In genomic region chr6:14129572-14129971, GRCh38 we compare ENCODE assay signal across 1 cellular context.
TF ChIP-seq lines count a peak whose summit lies in the region.

No MANE protein-coding gene starts in this region.

TF ChIP-seq in K562, 482 proteins besides CTCF, POLR2A, EP300 and RAD21 (continued from another document and continues in another):
- TF ChIP-seq ETV6 (IDR thresholded peaks at IDR 0.05; ENCODE audit: borderline replicate concordance in 1 of 2, low read depth in 2 of 2, low read length in 1 of 2) (no peak), ETV6 (CRISPR knock-in tag; IDR thresholded peaks at IDR 0.05; ENCODE audit: borderline replicate concordance) (no peak), CBFA2T3 (IDR thresholded peaks at IDR 0.05) (no peak), DDX20 (tag; IDR thresholded peaks at IDR 0.05; ENCODE audit: low read depth) (no peak), HIVEP1 (CRISPR knock-in tag; IDR thresholded peaks at IDR 0.05) (no peak), RNF2 (IDR thresholded peaks at IDR 0.05) (no peak), ZBTB12 (CRISPR knock-in tag; IDR thresholded peaks at IDR 0.05) (no peak), ZNF212 (CRISPR knock-in tag; IDR thresholded peaks at IDR 0.05) (no peak), CREM (IDR thresholded peaks at IDR 0.05; ENCODE audit: low read depth) (no peak), ZNF23 (CRISPR knock-in tag; IDR thresholded peaks at IDR 0.05) (no peak), ZFP36 (IDR thresholded peaks at IDR 0.05; ENCODE audit: low read depth, low read length, partially characterized antibody) (no peak), HDGF (IDR thresholded peaks at IDR 0.05) (peak; percentile 79; the same call in 1 of the 2 replicates), MAFF (IDR thresholded peaks at IDR 0.05; ENCODE audit: low read length) (no peak), NFIX (CRISPR knock-in tag; IDR thresholded peaks at IDR 0.05; ENCODE audit: low read depth) (no peak), ZNF431 (CRISPR knock-in tag; IDR thresholded peaks at IDR 0.05) (peak; percentile 48; the same call in 1 of the 2 replicates), CC2D1A (IDR thresholded peaks at IDR 0.05) (peak; percentile 70; the same call in 1 of the 2 replicates), FOXO4 (CRISPR knock-in tag; IDR thresholded peaks at IDR 0.05) (no peak), RBM15 (IDR thresholded peaks at IDR 0.05; ENCODE audit: insufficient read depth, low read length) (no peak), POLR2AphosphoS5 (IDR thresholded peaks at IDR 0.05; ENCODE audit: control insufficient read depth, insufficient read depth, low read depth, low read length) (no peak), POLR3G (IDR thresholded peaks at IDR 0.05; ENCODE audit: extremely low read depth, insufficient read length, insufficient replicate concordance) (no peak), YBX1 (IDR thresholded peaks at IDR 0.05) (no peak), NUFIP1 (IDR thresholded peaks at IDR 0.05; ENCODE audit: partially characterized antibody) (no peak), STAT5A (IDR thresholded peaks at IDR 0.05; ENCODE audit: borderline replicate concordance, low read length) (no peak), TOE1 (IDR thresholded peaks at IDR 0.05; ENCODE audit: borderline replicate concordance) (0 out of 2 replicates have a peak, but pooled peaks have one; percentile 21), TOE1 (CRISPR knock-in tag; IDR thresholded peaks at IDR 0.05; ENCODE audit: borderline replicate concordance, low read depth) (no peak), LARP7 (IDR thresholded peaks at IDR 0.05) (0 out of 2 replicates have a peak, but pooled peaks have one; percentile 52), ZNF76 (CRISPR knock-in tag; IDR thresholded peaks at IDR 0.05; ENCODE audit: borderline replicate concordance) (no peak), MEIS2 (IDR thresholded peaks at IDR 0.05; ENCODE audit: partially characterized antibody) (no peak), ZC3H8 (IDR thresholded peaks at IDR 0.05) (no peak), JUNB (CRISPR knock-in tag; conservative IDR thresholded peaks at IDR 0.05) (no peak), L3MBTL2 (IDR thresholded peaks at IDR 0.05) (0 out of 2 replicates have a peak, but pooled peaks have one; percentile 17), ZFX (CRISPR knock-in tag; IDR thresholded peaks at IDR 0.05) (no peak), ZNF586 (CRISPR knock-in tag; conservative IDR thresholded peaks at IDR 0.05) (no peak), ZNF778 (CRISPR knock-in tag; IDR thresholded peaks at IDR 0.05) (no peak), ZNF639 (CRISPR knock-in tag; conservative IDR thresholded peaks at IDR 0.05 in 1 of 2, IDR thresholded peaks at IDR 0.05 in 1 of 2) (no peak), UBTF (IDR thresholded peaks at IDR 0.05; ENCODE audit: borderline replicate concordance in 1 of 2, low read depth in 2 of 2, low read length in 2 of 2) (0 out of 4 replicates have a peak, but pooled peaks of 1 of the 2 experiments have one; percentile 18), BHLHE40 (IDR thresholded peaks at IDR 0.05; ENCODE audit: low read length) (no peak), RBM39 (optimal IDR thresholded peaks at IDR 0.05; ENCODE audit: low read depth, low read length) (no peak), ZFP91 (CRISPR knock-in tag; IDR thresholded peaks at IDR 0.05) (no peak), ZNF764 (CRISPR knock-in tag; IDR thresholded peaks at IDR 0.05; ENCODE audit: low read depth) (no peak), EWSR1 (IDR thresholded peaks at IDR 0.05; ENCODE audit: borderline replicate concordance, low read depth, partially characterized antibody) (no peak), SMARCA4 (IDR thresholded peaks at IDR 0.05) (0 out of 2 replicates have a peak, but pooled peaks have one; percentile 15), HNRNPL (IDR thresholded peaks at IDR 0.05; ENCODE audit: low read depth, low read length) (no peak), KDM2B (CRISPR knock-in tag; IDR thresholded peaks at IDR 0.05) (no peak), NR1H2 (CRISPR knock-in tag; IDR thresholded peaks at IDR 0.05) (no peak), NBN (IDR thresholded peaks at IDR 0.05; ENCODE audit: low read depth) (no peak), HSF4 (CRISPR knock-in tag; IDR thresholded peaks at IDR 0.05; ENCODE audit: borderline replicate concordance) (no peak), KLF13 (tag; IDR thresholded peaks at IDR 0.05; ENCODE audit: borderline replicate concordance, low read depth) (no peak), HNRNPLL (IDR thresholded peaks at IDR 0.05; ENCODE audit: low read depth, low read length, poor library complexity, severe bottlenecking) (no peak), GTF2F1 (IDR thresholded peaks at IDR 0.05; ENCODE audit: low read depth, low read length) (no peak), NKRF (IDR thresholded peaks at IDR 0.05; ENCODE audit: borderline replicate concordance) (no peak), IFI16 (CRISPR knock-in tag; IDR thresholded peaks at IDR 0.05) (no peak), HMG20A (CRISPR knock-in tag; conservative IDR thresholded peaks at IDR 0.05) (no peak), ZSCAN29 (IDR thresholded peaks at IDR 0.05) (no peak), RERE (CRISPR knock-in tag; IDR thresholded peaks at IDR 0.05; ENCODE audit: borderline replicate concordance) (no peak), ZNF445 (CRISPR knock-in tag; IDR thresholded peaks at IDR 0.05; ENCODE audit: low read depth) (no peak), ELF4 (CRISPR knock-in tag; IDR thresholded peaks at IDR 0.05) (no peak)
